In the genomic region with DNA sequence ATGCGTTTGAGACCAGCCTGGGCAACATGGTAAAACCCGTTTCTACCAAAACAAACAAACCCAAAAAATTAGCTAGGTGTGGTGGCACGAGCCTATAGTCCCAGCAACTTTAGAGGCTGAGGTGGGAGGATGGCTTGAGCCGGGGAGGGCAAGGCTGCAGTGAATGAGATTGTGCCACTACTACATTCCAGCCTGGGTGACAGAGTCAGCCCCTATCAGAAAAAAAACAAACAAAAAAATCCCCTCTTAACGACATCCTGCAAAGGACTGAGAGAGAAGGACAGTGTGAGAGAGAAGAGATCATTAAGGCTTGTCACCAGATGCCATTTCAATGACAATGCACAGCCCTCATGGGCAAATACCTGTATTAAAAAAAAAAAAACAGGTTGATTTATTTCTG, we compare ENCODE assay signal across 20 cellular contexts.
DNase-seq lines count a peak whose midpoint lies in the region; ATAC-seq and TF ChIP-seq lines count a peak whose summit lies in the region.
"Had no signal": no experiment of that assay in that cellular context is flagged by ENCODE, and none has a peak within 500 bp of the region (broad histone marks: within the 10 kb centered on the region; RNA-seq: fewer than 3 reads in every experiment).

No MANE protein-coding gene starts in this region.

- no peaks in the 10 kb centered on the region; the same call in 1 of the 2 replicates for H3K36me3 ChIP-seq in GM23338 (ENCODE audit: insufficient read depth)
- H3K36me3 ChIP-seq in HUES6 (ENCODE audit: control insufficient read depth, insufficient read depth, low read length), result no peaks in the 10 kb centered on the region
- H3K36me3 ChIP-seq in mesendoderm (ENCODE audit: control insufficient read depth, insufficient read depth, low read length), result no peaks in the 10 kb centered on the region
- H3K36me3 ChIP-seq in suprapubic skin, result no peaks in the 10 kb centered on the region
- H3K36me3 ChIP-seq in SK-N-SH (replicated peaks in 1 of 2; ENCODE audit: control insufficient read depth in 1 of 2, insufficient read depth in 2 of 2, low read length in 1 of 2), result no peaks in the 10 kb centered on the region
- H3K36me3 ChIP-seq: BLaER1 treated with 17β-estradiol and CSF1 and Interleukin-3, amounts not matched to agents 10 nM and 100 nM; SJCRH30 had no signal

- CTCF ChIA-PET in WTC11 (lab: Charles Lee), result interaction anchor here (0.5 to 2.9 kb wide), 3 partner anchors 26 to 169 kb away, joined by 3 to 12 read pairs (median 3); no protein-coding TSS in a partner anchor
- CTCF ChIA-PET in SK-N-SH (lab: Yijun Ruan, JAX), result no interaction called here

- ATAC-seq in GM23338 (peak; percentile 77), WTC11 (peak; percentile 80)
- ATAC-seq: Panc1 had no signal

- H2AK5ac ChIP-seq in mesendoderm (ENCODE audit: low read length), result no peak overlapping the region

- H2BK15ac ChIP-seq in mesendoderm (replicated peaks; ENCODE audit: low read depth), result no peak overlapping the region

- H3K4me3 Mint-ChIP-seq in GM23338 (peak overlapping the region; percentile 32; the same call in 1 of the 3 replicates), WTC11 (peak overlapping the region; percentile 15)
- H3K4me3 Mint-ChIP-seq: CD8-positive, alpha-beta memory T cell; T-helper 1 cell treated with Interleukin-12 subunit alpha and Interleukin-12 subunit beta and Interleukin-4 antibody, amounts not matched to agents 30 μg/mL and 1 μg/mL, for 36 hours had no signal

- H3K4me1 Mint-ChIP-seq in GM23338 (peaks cover 59% of the 10 kb centered on the region), WTC11 (peaks cover 77% of the 10 kb centered on the region)
- H3K4me1 Mint-ChIP-seq: CD8-positive, alpha-beta memory T cell had no signal

- H3K4me1 ChIP-seq in GM23338 (ENCODE audit: insufficient read depth) (peaks cover 48% of the 10 kb centered on the region), HUES6 (ENCODE audit: control insufficient read depth, insufficient read depth, low read length) (peaks cover 43% of the 10 kb centered on the region), mesendoderm (ENCODE audit: control insufficient read depth, low read depth, low read length) (peaks cover 9% of the 10 kb centered on the region), suprapubic skin (peaks cover 3% of the 10 kb centered on the region), SK-N-SH (ENCODE audit: control insufficient read depth in 1 of 2, insufficient read depth in 2 of 2, low read depth in 1 of 2, low read length in 1 of 2) (no peaks in the 10 kb centered on the region)
- H3K4me1 ChIP-seq: BLaER1 treated with 17β-estradiol and CSF1 and Interleukin-3, amounts not matched to agents 10 nM and 100 nM; SJCRH30 had no signal

- H3K79me2 ChIP-seq in GM23338 (replicated peaks; ENCODE audit: insufficient read depth) (no peaks in the 10 kb centered on the region), mesendoderm (ENCODE audit: control insufficient read depth, insufficient read depth, low read length) (no peaks in the 10 kb centered on the region), SK-N-SH (ENCODE audit: insufficient read depth) (no peaks in the 10 kb centered on the region)

- TF ChIP-seq EP300 in suprapubic skin (IDR thresholded peaks at IDR 0.05) (no peak), SK-N-SH (IDR thresholded peaks at IDR 0.05; ENCODE audit: borderline replicate concordance in 1 of 2, low read depth in 1 of 2, low read length in 1 of 2) (no peak)

- H3K4me2 ChIP-seq in GM23338 (peak overlapping the region; percentile 56; the same call in 1 of the 2 replicates), mesendoderm (ENCODE audit: low read length) (no peak overlapping the region), SK-N-SH (no peak overlapping the region)
- H3K4me2 ChIP-seq: BLaER1 treated with 17β-estradiol and CSF1 and Interleukin-3, amounts not matched to agents 10 nM and 100 nM had no signal

- H3K27me3 ChIP-seq in GM23338 (ENCODE audit: insufficient read depth) (no peaks in the 10 kb centered on the region), HUES6 (ENCODE audit: control insufficient read depth, insufficient read depth, low read length) (no peaks in the 10 kb centered on the region), mesendoderm (ENCODE audit: insufficient read depth, low read length, poor library complexity) (no peaks in the 10 kb centered on the region), suprapubic skin (peaks cover 28% of the 10 kb centered on the region), SK-N-SH (ENCODE audit: insufficient read depth) (no peaks in the 10 kb centered on the region)
- H3K27me3 ChIP-seq: BLaER1 treated with 17β-estradiol and CSF1 and Interleukin-3, amounts not matched to agents 10 nM and 100 nM had no signal

- no peak overlapping the region for H3K4me3 ChIP-seq in GM23338
- no peak overlapping the region for H3K4me3 ChIP-seq in HUES6 (ENCODE audit: low read depth, low read length)
- no peak overlapping the region for H3K4me3 ChIP-seq in mesendoderm (ENCODE audit: low read length)
- no peak overlapping the region for H3K4me3 ChIP-seq in suprapubic skin
- H3K4me3 ChIP-seq in SK-N-SH (ENCODE audit: low read depth in 2 of 2, low read length in 1 of 2), result no peak overlapping the region
- H3K4me3 ChIP-seq: BLaER1 treated with 17β-estradiol and CSF1 and Interleukin-3, amounts not matched to agents 10 nM and 100 nM; SJCRH30 had no signal

- TF ChIP-seq CTCF in GM23338 (conservative IDR thresholded peaks at IDR 0.05; ENCODE audit: low read depth in 2 of 2) (no peak), WTC11 (IDR thresholded peaks at IDR 0.05) (no peak), suprapubic skin (IDR thresholded peaks at IDR 0.05) (no peak), SK-N-SH (IDR thresholded peaks at IDR 0.05) (no peak)

- peak; percentile 70 for DNase-seq in GM23338 (ENCODE audit: low spot score)
- DNase-seq in WTC11 (ENCODE audit: low spot score), result no peak
- peak; percentile 74 for DNase-seq in mesendoderm
- no peak for DNase-seq in suprapubic skin (ENCODE audit: low spot score in 2 of 2)
- DNase-seq in CD1c-positive myeloid dendritic cell (ENCODE audit: extremely low spot score), result no peak
- DNase-seq in SK-N-SH, result no peak
- DNase-seq: CD8-positive, alpha-beta memory T cell; DMS79 treated with DMSO at 0.1 percent for 48 hours; HCEC 1CT; KG1; NCI-H1417; NCI-H187; NCI-H2171 treated with DMSO at 0.1 percent for 48 hours; NCI-H446; NCI-H82; SJCRH30 had no signal

- no peak overlapping the region for H3K56ac ChIP-seq in mesendoderm (ENCODE audit: low read length)

- H3F3A ChIP-seq in GM23338 (replicated peaks; ENCODE audit: low read depth) (peaks cover 7% of the 10 kb centered on the region; the same call in 1 of the 2 replicates), SK-N-SH (replicated peaks; ENCODE audit: insufficient read depth) (no peaks in the 10 kb centered on the region)

- H3K36me3 Mint-ChIP-seq in GM23338 (ENCODE audit: low read depth), result 0 out of 3 replicates have a peak, but pooled peaks cover 2% of the 10 kb centered on the region
- peaks cover 5% of the 10 kb centered on the region; the same call in 1 of the 2 replicates for H3K36me3 Mint-ChIP-seq in WTC11
- H3K36me3 Mint-ChIP-seq: CD8-positive, alpha-beta memory T cell had no signal

- no peak overlapping the region for H2BK5ac ChIP-seq in mesendoderm (ENCODE audit: low read length)

- H2AFZ ChIP-seq in GM23338 (no peak overlapping the region), SK-N-SH (ENCODE audit: low read depth) (no peak overlapping the region)

- H3K9me2 ChIP-seq in GM23338 (ENCODE audit: insufficient read depth), result peaks cover 17% of the 10 kb centered on the region
- no peaks in the 10 kb centered on the region for H3K9me2 ChIP-seq in SK-N-SH

- H3K27ac Mint-ChIP-seq in GM23338 (peak overlapping the region; percentile 87), WTC11 (peak overlapping the region; percentile 93)
- H3K27ac Mint-ChIP-seq: CD8-positive, alpha-beta memory T cell; T-helper 1 cell treated with Interleukin-12 subunit alpha and Interleukin-12 subunit beta and Interleukin-4 antibody, amounts not matched to agents 30 μg/mL and 1 μg/mL, for 36 hours had no signal

- H3K9me3 Mint-ChIP-seq in GM23338 (no peaks in the 10 kb centered on the region; the same call in 1 of the 3 replicates), WTC11 (peaks cover 9% of the 10 kb centered on the region)
- H3K9me3 Mint-ChIP-seq: CD8-positive, alpha-beta memory T cell; T-helper 1 cell treated with Interleukin-12 subunit alpha and Interleukin-12 subunit beta and Interleukin-4 antibody, amounts not matched to agents 30 μg/mL and 1 μg/mL, for 36 hours had no signal

- H4K8ac ChIP-seq in mesendoderm (ENCODE audit: low read depth, low read length), result no peak overlapping the region

- no CpG with 5 or more reads among the region's 5 CpGs for WGBS in mesendoderm (ENCODE audit: extremely low coverage, insufficient coverage, low lambda C conversion rate)
- 42% methylated on average over 5 of the region's 5 CpGs for WGBS in suprapubic skin
- 19% methylated on average over 5 of the region's 5 CpGs for whole genome bisulfite sequencing in SK-N-SH (ENCODE audit: low lambda C conversion rate)

- H3K27ac ChIP-seq in GM23338 (ENCODE audit: low read depth) (peak overlapping the region; percentile 73), HUES6 (ENCODE audit: low read depth, low read length) (peak overlapping the region; percentile 71; the same call in 1 of the 2 replicates), mesendoderm (ENCODE audit: low read depth, low read length) (no peak overlapping the region), suprapubic skin (no peak overlapping the region), SK-N-SH (ENCODE audit: low read depth in 2 of 2, low read length in 1 of 2) (no peak overlapping the region)
- H3K27ac ChIP-seq: BLaER1 treated with 17β-estradiol and CSF1 and Interleukin-3, amounts not matched to agents 10 nM and 100 nM; SJCRH30 had no signal

- H2BK120ac ChIP-seq in mesendoderm (ENCODE audit: low read depth, low read length), result no peak overlapping the region

- TF ChIP-seq POLR2A in suprapubic skin (IDR thresholded peaks at IDR 0.05), result no peak

- POLR2A ChIA-PET in WTC11 (lab: Charles Lee), result no interaction called here
- POLR2A ChIA-PET in SK-N-SH (lab: Yijun Ruan, JAX), result no interaction called here

- H3K4ac ChIP-seq in mesendoderm (ENCODE audit: low read depth, low read length), result no peak overlapping the region

- H3K9me3 ChIP-seq in HUES6 (ENCODE audit: control insufficient read depth, insufficient read depth, low read depth, low read length) (no peaks in the 10 kb centered on the region; the same call in 1 of the 2 replicates), suprapubic skin (no peaks in the 10 kb centered on the region), SK-N-SH (no peaks in the 10 kb centered on the region; the same call in 1 of the 2 replicates)
- H3K9me3 ChIP-seq: SJCRH30 had no signal

- H3K9ac ChIP-seq in HUES6 (ENCODE audit: low read length) (no peak overlapping the region), mesendoderm (ENCODE audit: low read length) (no peak overlapping the region), SK-N-SH (no peak overlapping the region)
- H3K9ac ChIP-seq: BLaER1 treated with 17β-estradiol and CSF1 and Interleukin-3, amounts not matched to agents 10 nM and 100 nM had no signal

- no peak overlapping the region for H3K18ac ChIP-seq in mesendoderm (ENCODE audit: low read length)

- no peak overlapping the region for H4K5ac ChIP-seq in mesendoderm (ENCODE audit: low read length)

- H3K23ac ChIP-seq in mesendoderm (ENCODE audit: low read length), result no peak overlapping the region

- TF ChIP-seq RAD21 in SK-N-SH (IDR thresholded peaks at IDR 0.05; ENCODE audit: low read length), result no peak

- H3K79me1 ChIP-seq in mesendoderm (ENCODE audit: low read length), result no peaks in the 10 kb centered on the region

- H4K20me1 ChIP-seq in GM23338 (replicated peaks; ENCODE audit: insufficient read depth), result no peaks in the 10 kb centered on the region
- no peaks in the 10 kb centered on the region for H4K20me1 ChIP-seq in SK-N-SH (ENCODE audit: insufficient read depth)
- H4K20me1 ChIP-seq: BLaER1 treated with 17β-estradiol and CSF1 and Interleukin-3, amounts not matched to agents 10 nM and 100 nM had no signal

- H3K27me3 Mint-ChIP-seq in GM23338 (ENCODE audit: insufficient read depth, low read depth, poor library complexity), result peaks cover 4% of the 10 kb centered on the region
- H3K27me3 Mint-ChIP-seq in WTC11 (ENCODE audit: low read depth), result peaks cover 6% of the 10 kb centered on the region

Comparison
In these comparisons a context has a peak if more than half of its experiments do, and no peak if none do; other contexts are left out.
1. DNase-seq: peak in GM23338 (single experiment) and mesendoderm (single experiment); none in WTC11 (single experiment), suprapubic skin (0 of 2), CD1c-positive myeloid dendritic cell (single experiment) and SK-N-SH (single experiment).
2. H3K27ac ChIP-seq: peak in GM23338 (single experiment) and HUES6 (single experiment); none in mesendoderm (single experiment), suprapubic skin (single experiment) and SK-N-SH (0 of 2).